8 cellular contexts compared by ENCODE assay signal in genomic region chr14:77040995-77041744, GRCh38. TPM values are rescaled to one million over a fixed set of nuclear protein-coding genes. Genes with fewer than 3 reads are reported as not detected.
A peak's percentile ranks its signal among the peaks of the same experiment; 100 is the strongest.
DNase-seq lines count a peak whose midpoint lies in the region; ATAC-seq and TF ChIP-seq lines count a peak whose summit lies in the region.

No MANE protein-coding gene starts in this region.

- peak overlapping the region; percentile 60 for H3K4me3 ChIP-seq in left ventricle myocardium inferior
- peak overlapping the region in 1 of 2 donors; percentile 43 for H3K4me3 ChIP-seq in gastroesophageal sphincter

- DNase-seq in left ventricle myocardium inferior: no peak
- DNase-seq in Right ventricle myocardium superior: no peak
- DNase-seq in activated CD4-positive, alpha-beta T cell treated with anti-CD3 and anti-CD28 coated beads, Interleukin-2, amount 10 ng/mL, durations not matched to agents 24 days and 14 days: peak; percentile 83
- no peak for DNase-seq in stimulated activated effector memory CD8-positive, alpha-beta T cell treated with anti-CD3 and anti-CD28 coated beads, Interleukin-12 subunit alpha, Interleukin-12 subunit beta, amount 100 ng/mL, for 72 hours (ENCODE audit: low spot score in 2 of 2)
- no peak for DNase-seq in HEK293T (ENCODE audit: extremely low spot score)
- no peak for DNase-seq in NCI-H1694 (lab: John Stamatoyannopoulos, UW)

- TF ChIP-seq POLR2A in gastroesophageal sphincter (IDR thresholded peaks at IDR 0.05): no peak

- no peaks in the 10 kb centered on the region for H3K27me3 Mint-ChIP-seq in activated CD4-positive, alpha-beta T cell treated with anti-CD3 and anti-CD28 coated beads, Interleukin-2, amount 10 ng/mL, durations not matched to agents 24 days and 14 days

- no peaks in the 10 kb centered on the region for H3K36me3 Mint-ChIP-seq in activated CD4-positive, alpha-beta T cell treated with anti-CD3 and anti-CD28 coated beads, Interleukin-2, amount 10 ng/mL, durations not matched to agents 24 days and 14 days (ENCODE audit: low read depth)
- peaks cover 10% of the 10 kb centered on the region for H3K36me3 Mint-ChIP-seq in stimulated activated effector memory CD8-positive, alpha-beta T cell treated with anti-CD3 and anti-CD28 coated beads, Interleukin-12 subunit alpha, Interleukin-12 subunit beta, amount 100 ng/mL, for 72 hours

- H3K27ac ChIP-seq in left ventricle myocardium inferior (replicated peaks): peak overlapping the region; percentile 100
- H3K27ac ChIP-seq in gastroesophageal sphincter: peak overlapping the region; percentile 89 to 100 (median 92)

- peak overlapping the region; percentile 90 for H3K27ac Mint-ChIP-seq in activated CD4-positive, alpha-beta T cell treated with anti-CD3 and anti-CD28 coated beads, Interleukin-2, amount 10 ng/mL, durations not matched to agents 24 days and 14 days
- peak overlapping the region; percentile 94 for H3K27ac Mint-ChIP-seq in stimulated activated effector memory CD8-positive, alpha-beta T cell treated with anti-CD3 and anti-CD28 coated beads, Interleukin-12 subunit alpha, Interleukin-12 subunit beta, amount 100 ng/mL, for 72 hours

- TF ChIP-seq CTCF in left ventricle myocardium inferior (IDR thresholded peaks at IDR 0.05; ENCODE audit: borderline replicate concordance) (no peak), gastroesophageal sphincter (IDR thresholded peaks at IDR 0.05) (no peak)

- peaks cover 77% of the 10 kb centered on the region for H3K4me1 Mint-ChIP-seq in activated CD4-positive, alpha-beta T cell treated with anti-CD3 and anti-CD28 coated beads, Interleukin-2, amount 10 ng/mL, durations not matched to agents 24 days and 14 days
- H3K4me1 Mint-ChIP-seq in stimulated activated effector memory CD8-positive, alpha-beta T cell treated with anti-CD3 and anti-CD28 coated beads, Interleukin-12 subunit alpha, Interleukin-12 subunit beta, amount 100 ng/mL, for 72 hours: peaks cover 69% of the 10 kb centered on the region

- H3K4me1 ChIP-seq in left ventricle myocardium inferior: peaks cover 96% of the 10 kb centered on the region
- H3K4me1 ChIP-seq in gastroesophageal sphincter: peaks cover 55 to 100% (median 81%) of the 10 kb centered on the region in 3 donors

- POLR2A ChIA-PET in HEK293T (lab: Yijun Ruan, JAX): interaction anchor here (0.6 to 5.6 kb wide), 8 partner anchors 12 to 122 kb away, joined by 3 to 94 read pairs (median 6); partner anchors contain the start of gene IRF2BPL

- H3K4me3 Mint-ChIP-seq in activated CD4-positive, alpha-beta T cell treated with anti-CD3 and anti-CD28 coated beads, Interleukin-2, amount 10 ng/mL, durations not matched to agents 24 days and 14 days: peak overlapping the region; percentile 77
- peak overlapping the region; percentile 68 for H3K4me3 Mint-ChIP-seq in stimulated activated effector memory CD8-positive, alpha-beta T cell treated with anti-CD3 and anti-CD28 coated beads, Interleukin-12 subunit alpha, Interleukin-12 subunit beta, amount 100 ng/mL, for 72 hours

- H3K27me3 ChIP-seq in left ventricle myocardium inferior (ENCODE audit: low read depth) (no peaks in the 10 kb centered on the region), gastroesophageal sphincter (no peaks in the 10 kb centered on the region)

- CTCF ChIA-PET in HEK293T (lab: Yijun Ruan, JAX): interaction anchor here (0.6 to 1.1 kb wide), 6 partner anchors 13 to 175 kb away, joined by 3 to 6 read pairs (median 3); no protein-coding TSS in a partner anchor

- TF ChIP-seq EP300 in gastroesophageal sphincter (IDR thresholded peaks at IDR 0.05): no peak

- H3K9me3 ChIP-seq in left ventricle myocardium inferior (replicated peaks) (no peaks in the 10 kb centered on the region), gastroesophageal sphincter (no peaks in the 10 kb centered on the region)

- H3K9me3 Mint-ChIP-seq in activated CD4-positive, alpha-beta T cell treated with anti-CD3 and anti-CD28 coated beads, Interleukin-2, amount 10 ng/mL, durations not matched to agents 24 days and 14 days: no peaks in the 10 kb centered on the region
- no peaks in the 10 kb centered on the region for H3K9me3 Mint-ChIP-seq in stimulated activated effector memory CD8-positive, alpha-beta T cell treated with anti-CD3 and anti-CD28 coated beads, Interleukin-12 subunit alpha, Interleukin-12 subunit beta, amount 100 ng/mL, for 72 hours

- no peaks in the 10 kb centered on the region for H3K36me3 ChIP-seq in left ventricle myocardium inferior
- no peaks in the 10 kb centered on the region for H3K36me3 ChIP-seq in gastroesophageal sphincter

- intact Hi-C loops in left ventricle myocardium inferior (cut with micrococcal nuclease): no loop called here
- intact Hi-C loops in Right ventricle myocardium superior (cut with DNase I): no loop called here
- intact Hi-C loops in activated CD4-positive, alpha-beta T cell treated with anti-CD3 and anti-CD28 coated beads, Interleukin-2, amount 10 ng/mL, durations not matched to agents 24 days and 14 days (cut with micrococcal nuclease): loop anchor here (1.0 to 5.0 kb wide), 9 partner anchors 13 to 416 kb away; partner anchors contain the start of genes AHSA1, ANGEL1, GSTZ1 and IRF2BPL

- no peak for ATAC-seq in Right ventricle myocardium superior (ENCODE audit: poor library complexity)
- ATAC-seq in gastroesophageal sphincter: no peak
- ATAC-seq in stimulated activated effector memory CD8-positive, alpha-beta T cell treated with anti-CD3 and anti-CD28 coated beads, Interleukin-12 subunit alpha, Interleukin-12 subunit beta, amount 100 ng/mL, for 72 hours: no peak
- ATAC-seq in HG02885 (IDR thresholded peaks at IDR 0.05; ENCODE audit: poor library complexity, unreplicated experiment): no peak

- WGBS in gastroesophageal sphincter (ENCODE audit: low coverage in 1 of 2), 2 donors: 28 to 40% methylated on average over 8 to 11 of the region's 17 CpGs

TF ChIP-seq in HEK293T, 16 proteins besides CTCF, POLR2A, EP300 and RAD21:
- no peak for TF ChIP-seq BHLHE40 (IDR thresholded peaks at IDR 0.05; ENCODE audit: borderline replicate concordance)
- no peak for TF ChIP-seq SUZ12 (IDR thresholded peaks at IDR 0.05)
- TF ChIP-seq TARDBP (IDR thresholded peaks at IDR 0.05): no peak
- TF ChIP-seq ZNF384 (IDR thresholded peaks at IDR 0.05): no peak
- no peak for TF ChIP-seq ELF4 (IDR thresholded peaks at IDR 0.05)
- no peak for TF ChIP-seq FOXM1 (IDR thresholded peaks at IDR 0.05; ENCODE audit: borderline replicate concordance)
- TF ChIP-seq, protein P1, sequence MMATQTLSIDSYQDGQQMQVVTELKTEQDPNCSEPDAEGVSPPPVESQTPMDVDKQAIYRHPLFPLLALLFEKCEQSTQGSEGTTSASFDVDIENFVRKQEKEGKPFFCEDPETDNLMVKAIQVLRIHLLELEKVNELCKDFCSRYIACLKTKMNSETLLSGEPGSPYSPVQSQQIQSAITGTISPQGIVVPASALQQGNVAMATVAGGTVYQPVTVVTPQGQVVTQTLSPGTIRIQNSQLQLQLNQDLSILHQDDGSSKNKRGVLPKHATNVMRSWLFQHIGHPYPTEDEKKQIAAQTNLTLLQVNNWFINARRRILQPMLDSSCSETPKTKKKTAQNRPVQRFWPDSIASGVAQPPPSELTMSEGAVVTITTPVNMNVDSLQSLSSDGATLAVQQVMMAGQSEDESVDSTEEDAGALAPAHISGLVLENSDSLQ (IDR thresholded peaks at IDR 0.05): no peak
- no peak for TF ChIP-seq FOXK2 (IDR thresholded peaks at IDR 0.05)
- TF ChIP-seq CTBP1 (IDR thresholded peaks at IDR 0.05; ENCODE audit: borderline replicate concordance): no peak

RNA-seq across cellular contexts. Expression of gene IRF2BPL, which starts 12.7 kb away (rescaled TPM):
- total RNA-seq in left ventricle myocardium inferior (35.5 TPM), Right ventricle myocardium superior (38.8 TPM), gastroesophageal sphincter (10 to 100 TPM; 53.7 to 75.6 (median 59.9) TPM)
- 32.8 and 34.8 TPM in 2 replicates for total RNA-seq in activated CD4-positive, alpha-beta T cell treated with anti-CD3 and anti-CD28 coated beads, Interleukin-2, amount 10 ng/mL, durations not matched to agents 24 days and 14 days

RNA-seq across cellular contexts. Expression of gene CIPC, which starts 56.9 kb away (rescaled TPM):
- total RNA-seq in left ventricle myocardium inferior: 70.3 TPM
- total RNA-seq in Right ventricle myocardium superior: 64.1 TPM
- 12.7 and 14.0 TPM in 2 replicates for total RNA-seq in activated CD4-positive, alpha-beta T cell treated with anti-CD3 and anti-CD28 coated beads, Interleukin-2, amount 10 ng/mL, durations not matched to agents 24 days and 14 days
- 10 to 100 TPM; 49.0 to 74.1 (median 60.4) TPM for total RNA-seq in gastroesophageal sphincter
